Comparison of ENCODE assay signal across 1 cellular context in the genomic region with DNA sequence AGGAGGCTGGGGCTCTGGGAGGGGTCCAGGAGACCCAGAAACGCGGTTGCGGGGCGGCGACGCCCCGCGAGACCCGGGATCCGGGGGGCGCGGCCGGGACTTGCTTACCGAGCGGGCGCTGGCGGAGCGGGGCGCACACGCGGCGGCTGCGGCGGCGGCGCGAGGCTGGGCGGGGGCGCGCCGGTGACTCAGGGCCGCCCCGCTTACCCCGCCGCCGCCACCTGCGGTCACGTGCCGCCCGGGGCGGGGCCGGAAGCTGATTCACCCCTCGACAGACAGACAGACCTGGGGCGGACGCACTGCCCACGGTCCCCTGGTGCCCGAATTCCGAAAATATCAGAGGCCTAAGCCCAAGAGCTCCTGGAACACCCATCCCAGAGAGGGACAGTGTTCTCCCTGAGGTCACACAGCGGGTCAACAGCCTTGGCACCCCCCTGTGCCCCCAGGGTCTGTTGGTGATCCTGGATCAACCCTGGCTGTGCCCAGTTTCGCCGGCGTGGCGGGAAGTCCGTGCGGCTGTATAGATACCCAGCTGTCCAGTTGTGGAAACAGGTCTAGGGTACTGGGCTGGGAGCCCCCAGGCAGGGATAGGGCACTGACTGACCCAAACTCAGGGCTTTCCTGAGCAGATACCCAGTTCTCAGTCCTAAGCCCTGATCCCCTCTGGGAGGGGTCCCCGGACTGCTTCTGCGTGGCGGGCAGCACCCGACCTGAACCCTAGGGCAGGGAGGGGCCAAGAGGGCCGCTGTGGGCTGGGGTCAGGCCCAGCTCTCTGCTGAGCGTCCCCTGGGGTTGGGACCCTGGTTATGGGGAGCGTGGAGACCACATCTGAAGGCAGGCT.
A peak's percentile ranks its signal among the peaks of the same experiment; 100 is the strongest.
TF ChIP-seq lines count a peak whose summit lies in the region.

A gene with protein sequence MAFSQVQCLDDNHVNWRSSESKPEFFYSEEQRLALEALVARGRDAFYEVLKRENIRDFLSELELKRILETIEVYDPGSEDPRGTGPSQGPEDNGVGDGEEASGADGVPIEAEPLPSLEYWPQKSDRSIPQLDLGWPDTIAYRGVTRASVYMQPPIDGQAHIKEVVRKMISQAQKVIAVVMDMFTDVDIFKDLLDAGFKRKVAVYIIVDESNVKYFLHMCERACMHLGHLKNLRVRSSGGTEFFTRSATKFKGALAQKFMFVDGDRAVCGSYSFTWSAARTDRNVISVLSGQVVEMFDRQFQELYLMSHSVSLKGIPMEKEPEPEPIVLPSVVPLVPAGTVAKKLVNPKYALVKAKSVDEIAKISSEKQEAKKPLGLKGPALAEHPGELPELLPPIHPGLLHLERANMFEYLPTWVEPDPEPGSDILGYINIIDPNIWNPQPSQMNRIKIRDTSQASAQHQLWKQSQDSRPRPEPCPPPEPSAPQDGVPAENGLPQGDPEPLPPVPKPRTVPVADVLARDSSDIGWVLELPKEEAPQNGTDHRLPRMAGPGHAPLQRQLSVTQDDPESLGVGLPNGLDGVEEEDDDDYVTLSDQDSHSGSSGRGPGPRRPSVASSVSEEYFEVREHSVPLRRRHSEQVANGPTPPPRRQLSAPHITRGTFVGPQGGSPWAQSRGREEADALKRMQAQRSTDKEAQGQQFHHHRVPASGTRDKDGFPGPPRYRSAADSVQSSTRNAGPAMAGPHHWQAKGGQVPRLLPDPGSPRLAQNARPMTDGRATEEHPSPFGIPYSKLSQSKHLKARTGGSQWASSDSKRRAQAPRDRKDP (minus strand): TSS at position 164 of the 841 bp plus-strand sequence. CDS start 723 bp downstream, outside the sequence.

TF ChIP-seq in HepG2, 621 proteins besides CTCF, POLR2A, EP300 and RAD21 (continued from another document and continues in another):
- peak; percentile 42; the same call in 1 of the 2 replicates for TF ChIP-seq MYC (CRISPR knock-in tag; IDR thresholded peaks at IDR 0.05; ENCODE audit: borderline replicate concordance)
- no peak for TF ChIP-seq SIN3B (IDR thresholded peaks at IDR 0.05; ENCODE audit: low read length)
- no peak for TF ChIP-seq STAT5B (CRISPR knock-in tag; IDR thresholded peaks at IDR 0.05)
- TF ChIP-seq, protein P1, sequence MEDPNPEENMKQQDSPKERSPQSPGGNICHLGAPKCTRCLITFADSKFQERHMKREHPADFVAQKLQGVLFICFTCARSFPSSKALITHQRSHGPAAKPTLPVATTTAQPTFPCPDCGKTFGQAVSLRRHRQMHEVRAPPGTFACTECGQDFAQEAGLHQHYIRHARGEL (CRISPR knock-in tag; IDR thresholded peaks at IDR 0.05) = no peak
- no peak for TF ChIP-seq NFATC3 (CRISPR knock-in tag; IDR thresholded peaks at IDR 0.05)
- peak; percentile 71 for TF ChIP-seq MXD4 (CRISPR knock-in tag; IDR thresholded peaks at IDR 0.05)
- peak; percentile 30; the same call in 1 of the 2 replicates for TF ChIP-seq SP4 (CRISPR knock-in tag; IDR thresholded peaks at IDR 0.05)
- no peak for TF ChIP-seq CREM (IDR thresholded peaks at IDR 0.05)
- TF ChIP-seq CREM (CRISPR knock-in tag; IDR thresholded peaks at IDR 0.05) = no peak
- TF ChIP-seq, protein P2, sequence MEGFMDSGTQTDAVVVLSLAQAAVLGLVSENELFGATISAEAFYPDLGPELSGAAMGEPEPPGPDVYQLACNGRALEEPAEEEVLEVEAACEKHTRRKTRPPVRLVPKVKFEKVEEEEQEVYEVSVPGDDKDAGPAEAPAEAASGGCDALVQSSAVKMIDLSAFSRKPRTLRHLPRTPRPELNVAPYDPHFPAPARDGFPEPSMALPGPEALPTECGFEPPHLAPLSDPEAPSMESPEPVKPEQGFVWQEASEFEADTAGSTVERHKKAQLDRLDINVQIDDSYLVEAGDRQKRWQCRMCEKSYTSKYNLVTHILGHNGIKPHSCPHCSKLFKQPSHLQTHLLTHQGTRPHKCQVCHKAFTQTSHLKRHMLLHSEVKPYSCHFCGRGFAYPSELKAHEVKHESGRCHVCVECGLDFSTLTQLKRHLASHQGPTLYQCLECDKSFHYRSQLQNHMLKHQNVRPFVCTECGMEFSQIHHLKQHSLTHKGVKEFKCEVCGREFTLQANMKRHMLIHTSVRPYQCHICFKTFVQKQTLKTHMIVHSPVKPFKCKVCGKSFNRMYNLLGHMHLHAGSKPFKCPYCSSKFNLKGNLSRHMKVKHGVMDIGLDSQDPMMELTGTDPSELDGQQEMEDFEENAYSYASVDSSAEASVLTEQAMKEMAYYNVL (CRISPR knock-in tag; IDR thresholded peaks at IDR 0.05; ENCODE audit: borderline replicate concordance) = no peak
- no peak for TF ChIP-seq NR2F6 (IDR thresholded peaks at IDR 0.05)
- peak; percentile 8; the same call in 1 of the 2 replicates for TF ChIP-seq NR2F6 (CRISPR knock-in tag; IDR thresholded peaks at IDR 0.05)
- TF ChIP-seq TBX2 (CRISPR knock-in tag; IDR thresholded peaks at IDR 0.05; ENCODE audit: borderline replicate concordance) = peak; percentile 57; the same call in 1 of the 2 replicates
- no peak; the same call in 1 of the 2 replicates for TF ChIP-seq KDM2A (CRISPR knock-in tag; IDR thresholded peaks at IDR 0.05; ENCODE audit: borderline replicate concordance, low read depth)
- TF ChIP-seq SATB2 (CRISPR knock-in tag; IDR thresholded peaks at IDR 0.05) = no peak
- TF ChIP-seq ZNF451 (CRISPR knock-in tag; IDR thresholded peaks at IDR 0.05) = no peak
- no peak; the same call in 1 of the 2 replicates for TF ChIP-seq SPEN (CRISPR knock-in tag; IDR thresholded peaks at IDR 0.05; ENCODE audit: low read depth)
- peak; percentile 44; the same call in 1 of the 2 replicates for TF ChIP-seq ZNF746 (CRISPR knock-in tag; IDR thresholded peaks at IDR 0.05)
- no peak for TF ChIP-seq RAD51 (IDR thresholded peaks at IDR 0.05; ENCODE audit: borderline replicate concordance)
- TF ChIP-seq, protein P3, sequence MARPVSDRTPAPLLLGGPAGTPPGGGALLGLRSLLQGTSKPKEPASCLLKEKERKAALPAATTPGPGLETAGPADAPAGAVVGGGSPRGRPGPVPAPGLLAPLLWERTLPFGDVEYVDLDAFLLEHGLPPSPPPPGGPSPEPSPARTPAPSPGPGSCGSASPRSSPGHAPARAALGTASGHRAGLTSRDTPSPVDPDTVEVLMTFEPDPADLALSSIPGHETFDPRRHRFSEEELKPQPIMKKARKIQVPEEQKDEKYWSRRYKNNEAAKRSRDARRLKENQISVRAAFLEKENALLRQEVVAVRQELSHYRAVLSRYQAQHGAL (CRISPR knock-in tag; IDR thresholded peaks at IDR 0.05; ENCODE audit: not compliant biosample characterization) = peak; percentile 70
- TF ChIP-seq KDM3A (CRISPR knock-in tag; IDR thresholded peaks at IDR 0.05; ENCODE audit: low read depth) = no peak
- TF ChIP-seq ZNF382 (CRISPR knock-in tag; IDR thresholded peaks at IDR 0.05; ENCODE audit: borderline replicate concordance) = no peak
- no peak for TF ChIP-seq ETV6 (CRISPR knock-in tag; conservative IDR thresholded peaks at IDR 0.05)
- TF ChIP-seq, protein P4, sequence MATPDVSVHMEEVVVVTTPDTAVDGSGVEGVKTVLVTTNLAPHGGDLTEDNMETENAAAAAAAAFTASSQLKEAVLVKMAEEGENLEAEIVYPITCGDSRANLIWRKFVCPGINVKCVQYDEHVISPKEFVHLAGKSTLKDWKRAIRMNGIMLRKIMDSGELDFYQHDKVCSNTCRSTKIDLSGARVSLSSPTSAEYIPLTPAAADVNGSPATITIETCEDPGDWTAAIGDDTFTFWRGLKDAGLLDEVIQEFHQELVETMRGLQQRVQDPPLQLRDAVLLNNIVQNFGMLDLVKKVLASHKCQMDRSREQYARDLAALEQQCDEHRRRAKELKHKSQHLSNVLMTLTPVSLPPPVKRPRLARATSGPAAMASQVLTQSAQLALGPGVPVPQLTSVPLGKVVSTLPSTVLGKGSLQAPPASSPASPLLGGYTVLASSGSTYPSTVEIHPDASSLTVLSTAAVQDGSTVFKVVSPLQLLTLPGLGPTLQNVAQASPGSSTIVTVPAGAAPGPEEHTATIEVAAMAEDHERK (CRISPR knock-in tag; IDR thresholded peaks at IDR 0.05; ENCODE audit: low read depth) = no peak
- TF ChIP-seq ZNF614 (CRISPR knock-in tag; IDR thresholded peaks at IDR 0.05; ENCODE audit: borderline replicate concordance) = peak; percentile 22; the same call in 1 of the 2 replicates
- 0 out of 2 replicates have a peak, but pooled peaks have one; percentile 26 for TF ChIP-seq ZNF670 (CRISPR knock-in tag; IDR thresholded peaks at IDR 0.05; ENCODE audit: borderline replicate concordance)
- TF ChIP-seq MIER2 (CRISPR knock-in tag; IDR thresholded peaks at IDR 0.05) = no peak
- TF ChIP-seq ZNF264 (CRISPR knock-in tag; IDR thresholded peaks at IDR 0.05) = peak; percentile 15; the same call in 1 of the 2 replicates
- TF ChIP-seq, protein P5, sequence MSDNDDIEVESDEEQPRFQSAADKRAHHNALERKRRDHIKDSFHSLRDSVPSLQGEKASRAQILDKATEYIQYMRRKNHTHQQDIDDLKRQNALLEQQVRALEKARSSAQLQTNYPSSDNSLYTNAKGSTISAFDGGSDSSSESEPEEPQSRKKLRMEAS (IDR thresholded peaks at IDR 0.05) = peak; percentile 79
- TF ChIP-seq ZBTB42 (CRISPR knock-in tag; IDR thresholded peaks at IDR 0.05) = no peak; the same call in 1 of the 2 replicates
- TF ChIP-seq HNF4G (IDR thresholded peaks at IDR 0.05; ENCODE audit: borderline replicate concordance, low read depth, low read length) = no peak
- TF ChIP-seq HNF4G (CRISPR knock-in tag; IDR thresholded peaks at IDR 0.05; ENCODE audit: borderline replicate concordance, low read depth) = no peak
- TF ChIP-seq, protein P6, sequence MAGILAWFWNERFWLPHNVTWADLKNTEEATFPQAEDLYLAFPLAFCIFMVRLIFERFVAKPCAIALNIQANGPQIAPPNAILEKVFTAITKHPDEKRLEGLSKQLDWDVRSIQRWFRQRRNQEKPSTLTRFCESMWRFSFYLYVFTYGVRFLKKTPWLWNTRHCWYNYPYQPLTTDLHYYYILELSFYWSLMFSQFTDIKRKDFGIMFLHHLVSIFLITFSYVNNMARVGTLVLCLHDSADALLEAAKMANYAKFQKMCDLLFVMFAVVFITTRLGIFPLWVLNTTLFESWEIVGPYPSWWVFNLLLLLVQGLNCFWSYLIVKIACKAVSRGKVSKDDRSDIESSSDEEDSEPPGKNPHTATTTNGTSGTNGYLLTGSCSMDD (CRISPR knock-in tag; IDR thresholded peaks at IDR 0.05) = no peak
- no peak for TF ChIP-seq MZF1 (CRISPR knock-in tag; IDR thresholded peaks at IDR 0.05; ENCODE audit: borderline replicate concordance)
- TF ChIP-seq HNRNPL (IDR thresholded peaks at IDR 0.05; ENCODE audit: low read depth, low read length) = peak; percentile 94
- TF ChIP-seq, protein P7, sequence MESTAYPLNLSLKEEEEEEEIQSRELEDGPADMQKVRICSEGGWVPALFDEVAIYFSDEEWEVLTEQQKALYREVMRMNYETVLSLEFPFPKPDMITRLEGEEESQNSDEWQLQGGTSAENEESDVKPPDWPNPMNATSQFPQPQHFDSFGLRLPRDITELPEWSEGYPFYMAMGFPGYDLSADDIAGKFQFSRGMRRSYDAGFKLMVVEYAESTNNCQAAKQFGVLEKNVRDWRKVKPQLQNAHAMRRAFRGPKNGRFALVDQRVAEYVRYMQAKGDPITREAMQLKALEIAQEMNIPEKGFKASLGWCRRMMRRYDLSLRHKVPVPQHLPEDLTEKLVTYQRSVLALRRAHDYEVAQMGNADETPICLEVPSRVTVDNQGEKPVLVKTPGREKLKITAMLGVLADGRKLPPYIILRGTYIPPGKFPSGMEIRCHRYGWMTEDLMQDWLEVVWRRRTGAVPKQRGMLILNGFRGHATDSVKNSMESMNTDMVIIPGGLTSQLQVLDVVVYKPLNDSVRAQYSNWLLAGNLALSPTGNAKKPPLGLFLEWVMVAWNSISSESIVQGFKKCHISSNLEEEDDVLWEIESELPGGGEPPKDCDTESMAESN (CRISPR knock-in tag; conservative IDR thresholded peaks at IDR 0.05) = peak; percentile 75; the same call in 1 of the 2 replicates
- no peak for TF ChIP-seq NCOA2 (CRISPR knock-in tag; IDR thresholded peaks at IDR 0.05)
- TF ChIP-seq, protein P8, sequence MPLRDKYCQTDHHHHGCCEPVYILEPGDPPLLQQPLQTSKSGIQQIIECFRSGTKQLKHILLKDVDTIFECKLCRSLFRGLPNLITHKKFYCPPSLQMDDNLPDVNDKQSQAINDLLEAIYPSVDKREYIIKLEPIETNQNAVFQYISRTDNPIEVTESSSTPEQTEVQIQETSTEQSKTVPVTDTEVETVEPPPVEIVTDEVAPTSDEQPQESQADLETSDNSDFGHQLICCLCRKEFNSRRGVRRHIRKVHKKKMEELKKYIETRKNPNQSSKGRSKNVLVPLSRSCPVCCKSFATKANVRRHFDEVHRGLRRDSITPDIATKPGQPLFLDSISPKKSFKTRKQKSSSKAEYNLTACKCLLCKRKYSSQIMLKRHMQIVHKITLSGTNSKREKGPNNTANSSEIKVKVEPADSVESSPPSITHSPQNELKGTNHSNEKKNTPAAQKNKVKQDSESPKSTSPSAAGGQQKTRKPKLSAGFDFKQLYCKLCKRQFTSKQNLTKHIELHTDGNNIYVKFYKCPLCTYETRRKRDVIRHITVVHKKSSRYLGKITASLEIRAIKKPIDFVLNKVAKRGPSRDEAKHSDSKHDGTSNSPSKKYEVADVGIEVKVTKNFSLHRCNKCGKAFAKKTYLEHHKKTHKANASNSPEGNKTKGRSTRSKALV (CRISPR knock-in tag; IDR thresholded peaks at IDR 0.05) = no peak
- TF ChIP-seq FOSL2 (CRISPR knock-in tag; IDR thresholded peaks at IDR 0.05) = peak; percentile 94
